39 cellular contexts compared by ENCODE assay signal in the genomic region with DNA sequence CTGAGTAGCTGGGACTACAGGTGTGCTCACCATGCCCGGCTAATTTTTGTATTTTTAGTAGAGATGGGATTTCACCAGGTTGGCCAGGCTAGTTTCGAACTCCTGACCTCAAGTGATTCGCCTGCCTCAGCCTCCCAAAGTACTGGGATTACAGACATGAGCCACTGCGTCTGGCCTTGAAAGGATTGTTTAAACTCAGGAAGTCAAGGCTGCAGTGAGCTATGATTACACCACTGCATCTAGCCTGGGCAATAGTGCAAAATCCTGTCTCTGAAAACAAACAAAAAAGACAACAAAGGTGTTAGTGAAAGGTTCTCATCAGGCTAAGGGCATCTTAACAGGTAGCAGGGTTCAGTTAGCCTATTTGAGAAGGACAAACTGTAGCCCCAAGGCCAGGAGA.
"Had no signal": no experiment of that assay in that cellular context is flagged by ENCODE, and none has a peak within 500 bp of the region (broad histone marks: within the 10 kb centered on the region; RNA-seq: fewer than 3 reads in every experiment).

No MANE protein-coding gene starts in this region.

- DNase-seq: activated effector memory CD4-positive, alpha-beta T cell treated with anti-CD3 and anti-CD28 coated beads, Interleukin-2, amount 50 U/mL, for 16 hours; activated effector memory CD4-positive, alpha-beta T cell treated with Interleukin-2 at 50 U/mL for 16 hours; activated gamma-delta T cell; activated gamma-delta T cell treated with Interleukin-2 at 50 U/mL for 16 hours; activated naive CD4-positive, alpha-beta T cell; activated naive CD4-positive, alpha-beta T cell treated with anti-CD3 and anti-CD28 coated beads for 36 hours; activated naive CD4-positive, alpha-beta T cell treated with anti-CD3 and anti-CD28 coated beads, Interleukin-2, amount 10 ng/mL, durations not matched to agents 7 days and 5 days; activated naive CD4-positive, alpha-beta T cell treated with anti-CD3 and anti-CD28 coated beads, Interleukin-2, amount 50 U/mL, for 16 hours; activated naive CD4-positive, alpha-beta T cell treated with Interleukin-2 at 50 U/mL for 16 hours; activated naive CD8-positive, alpha-beta T cell treated with anti-CD3 and anti-CD28 coated beads for 36 hours; activated naive CD8-positive, alpha-beta T cell treated with anti-CD3 and anti-CD28 coated beads, Interleukin-2, amount 10 ng/mL, durations not matched to agents 7 days and 5 days; activated naive CD8-positive, alpha-beta T cell treated with anti-CD3 and anti-CD28 coated beads, Interleukin-2, amount 50 U/mL, for 24 hours; activated T-cell treated with anti-CD3 and anti-CD28 coated beads, Interleukin-2, amount 50 U/mL, for 24 hours; activated T-cell treated with anti-CD3 and anti-CD28 coated beads, Interleukin-2, amount 50 U/mL, for 4 hours; activated T-cell treated with anti-CD3 and anti-CD28 coated beads, Interleukin-2, amount 50 U/mL, for 48 hours; activated T-cell treated with anti-CD3 and anti-CD28 coated beads, Interleukin-2, amount 50 U/mL, for 72 hours; adrenal gland; amniotic stem cell; amygdala; anterior cingulate cortex; aorta; body of pancreas; brain microvascular endothelial cell; caudate nucleus; central memory CD4-positive, alpha-beta T cell; cerebellar nuclear complex had no signal

- H3K36me3 Mint-ChIP-seq: activated naive CD4-positive, alpha-beta T cell treated with anti-CD3 and anti-CD28 coated beads, Interleukin-2, amount 50 U/mL, for 24 hours; activated naive CD8-positive, alpha-beta T cell had no signal

- ATAC-seq: activated naive CD4-positive, alpha-beta T cell treated with anti-CD3 and anti-CD28 coated beads, Interleukin-2, amount 50 U/mL, for 72 hours; activated naive CD8-positive, alpha-beta T cell treated with anti-CD3 and anti-CD28 coated beads, Interleukin-2, amount 50 U/mL, for 24 hours; activated T-cell treated with anti-CD3 and anti-CD28 coated beads, Interleukin-2, amount 50 U/mL, for 4 hours; activated T-cell treated with anti-CD3 and anti-CD28 coated beads, Interleukin-2, amount 50 U/mL, for 72 hours; activated T-helper 17 cell treated with anti-CD3 and anti-CD28 coated beads, Interleukin-2, amount 50 U/mL, for 72 hours; body of pancreas had no signal

- H3K4me1 ChIP-seq: adrenal gland, ascending aorta, body of pancreas, breast epithelium had no signal

- H3K9me3 Mint-ChIP-seq: activated naive CD4-positive, alpha-beta T cell treated with anti-CD3 and anti-CD28 coated beads for 36 hours; activated naive CD4-positive, alpha-beta T cell treated with anti-CD3 and anti-CD28 coated beads, Interleukin-2, amount 10 ng/mL, durations not matched to agents 7 days and 5 days; activated naive CD4-positive, alpha-beta T cell treated with anti-CD3 and anti-CD28 coated beads, Interleukin-2, amount 50 U/mL, for 24 hours; activated naive CD8-positive, alpha-beta T cell treated with anti-CD3 and anti-CD28 coated beads for 36 hours; activated naive CD8-positive, alpha-beta T cell treated with anti-CD3 and anti-CD28 coated beads, Interleukin-2, amount 50 U/mL, for 24 hours; activated T-cell treated with anti-CD3 and anti-CD28 coated beads, Interleukin-2, amount 50 U/mL, for 4 hours; activated T-helper 1 cell treated with anti-CD3 and anti-CD28 coated beads, Interleukin-12 subunit alpha, Interleukin-12 subunit beta, Interleukin-2, Interleukin-4 antibody, amounts not matched to agents 30 ng/mL and 10 ng/mL and 1 ng/mL, durations not matched to agents 14 hours and 24 hours and 36 hours; activated T-helper 17 cell treated with anti-CD3 and anti-CD28 coated beads, Interleukin-2, amount 50 U/mL, for 72 hours; central memory CD8-positive, alpha-beta T cell had no signal

- H3K9me3 ChIP-seq: adrenal gland, ascending aorta, body of pancreas, breast epithelium had no signal

- H3K4me3 Mint-ChIP-seq: activated naive CD4-positive, alpha-beta T cell treated with anti-CD3 and anti-CD28 coated beads for 36 hours; activated naive CD4-positive, alpha-beta T cell treated with anti-CD3 and anti-CD28 coated beads, Interleukin-2, amount 10 ng/mL, durations not matched to agents 7 days and 5 days; activated naive CD4-positive, alpha-beta T cell treated with anti-CD3 and anti-CD28 coated beads, Interleukin-2, amount 50 U/mL, for 24 hours; activated naive CD8-positive, alpha-beta T cell; activated naive CD8-positive, alpha-beta T cell treated with anti-CD3 and anti-CD28 coated beads for 36 hours; activated naive CD8-positive, alpha-beta T cell treated with anti-CD3 and anti-CD28 coated beads, Interleukin-2, amount 10 ng/mL, durations not matched to agents 7 days and 5 days; activated naive CD8-positive, alpha-beta T cell treated with anti-CD3 and anti-CD28 coated beads, Interleukin-2, amount 50 U/mL, for 24 hours; activated T-cell treated with anti-CD3 and anti-CD28 coated beads, Interleukin-2, amount 50 U/mL, for 24 hours; activated T-cell treated with anti-CD3 and anti-CD28 coated beads, Interleukin-2, amount 50 U/mL, for 4 hours; activated T-cell treated with anti-CD3 and anti-CD28 coated beads, Interleukin-2, amount 50 U/mL, for 72 hours; activated T-helper 1 cell treated with anti-CD3 and anti-CD28 coated beads, Interleukin-12 subunit alpha, Interleukin-12 subunit beta, Interleukin-2, Interleukin-4 antibody, amounts not matched to agents 30 ng/mL and 10 ng/mL and 1 ng/mL, durations not matched to agents 14 hours and 24 hours and 36 hours; activated T-helper 17 cell treated with anti-CD3 and anti-CD28 coated beads, Interleukin-2, amount 50 U/mL, for 72 hours; brain; central memory CD8-positive, alpha-beta T cell had no signal

- H3K27ac ChIP-seq: adrenal gland, ascending aorta, body of pancreas, brain microvascular endothelial cell, breast epithelium, cardiac muscle cell had no signal

- H3K4me3 ChIP-seq: adrenal gland, ascending aorta, body of pancreas, breast epithelium, cardiac muscle cell had no signal

- FAIRE-seq: astrocyte, bronchial epithelial cell had no signal

- H3K27ac Mint-ChIP-seq: activated naive CD4-positive, alpha-beta T cell treated with anti-CD3 and anti-CD28 coated beads for 36 hours; activated naive CD4-positive, alpha-beta T cell treated with anti-CD3 and anti-CD28 coated beads, Interleukin-2, amount 10 ng/mL, durations not matched to agents 7 days and 5 days; activated naive CD4-positive, alpha-beta T cell treated with anti-CD3 and anti-CD28 coated beads, Interleukin-2, amount 50 U/mL, for 24 hours; activated naive CD4-positive, alpha-beta T cell treated with anti-CD3 and anti-CD28 coated beads, Interleukin-2, amount 50 U/mL, for 72 hours; activated naive CD8-positive, alpha-beta T cell; activated naive CD8-positive, alpha-beta T cell treated with anti-CD3 and anti-CD28 coated beads for 36 hours; activated naive CD8-positive, alpha-beta T cell treated with anti-CD3 and anti-CD28 coated beads, Interleukin-2, amount 10 ng/mL, durations not matched to agents 7 days and 5 days; activated naive CD8-positive, alpha-beta T cell treated with anti-CD3 and anti-CD28 coated beads, Interleukin-2, amount 50 U/mL, for 24 hours; activated T-cell treated with anti-CD3 and anti-CD28 coated beads, Interleukin-2, amount 50 U/mL, for 24 hours; activated T-cell treated with anti-CD3 and anti-CD28 coated beads, Interleukin-2, amount 50 U/mL, for 72 hours; activated T-helper 1 cell treated with anti-CD3 and anti-CD28 coated beads, Interleukin-12 subunit alpha, Interleukin-12 subunit beta, Interleukin-2, Interleukin-4 antibody, amounts not matched to agents 30 ng/mL and 10 ng/mL and 1 ng/mL, durations not matched to agents 14 hours and 24 hours and 36 hours; activated T-helper 17 cell treated with anti-CD3 and anti-CD28 coated beads, Interleukin-2, amount 50 U/mL, for 72 hours; activated T-helper 2 cell treated with anti-CD3 and anti-CD28 coated beads, Interferon-gamma antibody, Interleukin-2, Interleukin-4, amounts not matched to agents 10 μg/mL and 5 μg/mL and 100 μg/mL, durations not matched to agents 14 hours and 24 hours and 36 hours had no signal

- H3K36me3 ChIP-seq: adrenal gland, ascending aorta, brain microvascular endothelial cell, breast epithelium, cardiac muscle cell had no signal

- H3K27me3 ChIP-seq: adrenal gland, ascending aorta, body of pancreas, brain microvascular endothelial cell, breast epithelium, cardiac muscle cell had no signal

- H3K27me3 Mint-ChIP-seq: activated naive CD8-positive, alpha-beta T cell; activated naive CD8-positive, alpha-beta T cell treated with anti-CD3 and anti-CD28 coated beads for 36 hours; activated naive CD8-positive, alpha-beta T cell treated with anti-CD3 and anti-CD28 coated beads, Interleukin-2, amount 10 ng/mL, durations not matched to agents 7 days and 5 days had no signal
